ENCODE assay signal across 14 cellular contexts in the genomic region with DNA sequence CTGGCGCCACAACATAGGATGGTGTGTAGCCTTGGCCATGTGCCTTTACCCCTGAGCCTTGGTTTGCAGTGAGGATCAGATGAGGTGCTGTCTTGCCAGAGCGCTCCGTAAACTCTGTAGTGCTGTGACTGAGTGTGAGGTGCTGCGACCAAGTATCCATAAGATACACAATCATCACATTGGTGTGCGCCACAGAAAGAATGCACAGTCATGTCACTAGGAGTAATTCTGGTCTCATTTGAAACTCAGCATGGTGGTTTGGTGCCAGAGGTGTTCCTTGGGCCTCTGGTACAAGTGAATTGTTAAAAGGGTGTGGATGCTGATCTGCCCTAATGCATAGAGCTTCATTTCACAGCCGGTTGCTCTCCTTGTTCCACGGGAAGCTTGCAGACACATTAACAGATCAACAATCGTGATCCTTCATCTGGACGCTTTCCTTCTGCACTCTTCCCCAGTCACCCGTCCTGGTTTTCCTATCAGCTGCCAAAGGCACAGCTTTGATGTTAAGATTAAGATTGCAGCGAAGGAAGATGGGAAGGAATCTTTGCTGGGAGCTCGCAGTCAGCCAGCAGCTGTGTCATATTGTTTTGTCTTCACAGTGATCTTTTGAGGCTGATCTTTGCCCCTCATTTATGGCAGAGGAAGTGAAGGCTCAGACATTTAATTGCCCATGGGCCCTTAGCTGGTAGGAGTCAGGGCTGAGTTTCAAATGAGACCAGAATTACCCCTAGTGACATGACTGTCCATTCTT.
A peak's percentile ranks its signal among the peaks of the same experiment; 100 is the strongest.
DNase-seq lines count a peak whose midpoint lies in the region; ATAC-seq and TF ChIP-seq lines count a peak whose summit lies in the region.
"Had no signal": no experiment of that assay in that cellular context is flagged by ENCODE, and none has a peak within 500 bp of the region (broad histone marks: within the 10 kb centered on the region; RNA-seq: fewer than 3 reads in every experiment).

No MANE protein-coding gene starts in this region.

- H3K27ac ChIP-seq in AG04450 (ENCODE audit: low read depth, low read length) (peak overlapping the region; percentile 94), Panc1 (ENCODE audit: low read length) (peak overlapping the region; percentile 31), fibroblast of lung (ENCODE audit: insufficient read depth, low read length) (peak overlapping the region; percentile 35), parathyroid adenoma (peak overlapping the region; percentile 30), testis (no peak overlapping the region)
- H3K27ac ChIP-seq: right atrium auricular region, thoracic aorta had no signal

- in situ Hi-C loops in Panc1 (cut with HindIII; ENCODE audit: low pct_unique_long_range_greater_than_20kb, low sequenced_read_pairs): no loop called here

- H3K4me2 ChIP-seq in fibroblast of lung (ENCODE audit: extremely low read depth, insufficient read depth, low read length) (no peak overlapping the region), parathyroid adenoma (ENCODE audit: low read length) (no peak overlapping the region)

- H3K27me3 ChIP-seq in AG04450 (ENCODE audit: control insufficient read depth, insufficient read depth, low read length) (no peaks in the 10 kb centered on the region), Panc1 (ENCODE audit: control insufficient read depth, insufficient read depth, low read length) (no peaks in the 10 kb centered on the region), fibroblast of lung (ENCODE audit: control insufficient read depth, insufficient read depth, low read length) (no peaks in the 10 kb centered on the region), parathyroid adenoma (ENCODE audit: control insufficient read depth, insufficient read depth, low read length) (no peaks in the 10 kb centered on the region), testis (no peaks in the 10 kb centered on the region)
- H3K27me3 ChIP-seq: right atrium auricular region had no signal

- CTCF ChIA-PET in AG04450 (lab: Charles Lee): interaction anchor here (1.2 kb wide), 2 partner anchors 80 to 181 kb away, joined by 3 to 4 read pairs; no protein-coding TSS in a partner anchor
- CTCF ChIA-PET in Panc1 (lab: Charles Lee): interaction anchor here (0.6 kb wide), 1 partner anchor 725 kb away, joined by 11 read pairs; no protein-coding TSS in a partner anchor

- H3K9ac ChIP-seq in fibroblast of lung (ENCODE audit: insufficient read depth, low read length) (no peak overlapping the region), parathyroid adenoma (no peak overlapping the region)

- H3K4me3 ChIP-seq in AG04450 (ENCODE audit: low read depth, low read length): no peak overlapping the region
- no peak overlapping the region for H3K4me3 ChIP-seq in Panc1 (ENCODE audit: low read depth in 2 of 2, low read length in 2 of 2)
- H3K4me3 ChIP-seq in fibroblast of lung (replicated peaks in 1 of 4; ENCODE audit: control extremely low read depth in 1 of 4, insufficient read depth in 1 of 4, low read depth in 3 of 4, low read length in 4 of 4): no peak overlapping the region
- no peak overlapping the region for H3K4me3 ChIP-seq in parathyroid adenoma (ENCODE audit: low read depth, low read length)
- H3K4me3 ChIP-seq in testis: no peak overlapping the region
- H3K4me3 ChIP-seq: right atrium auricular region, thoracic aorta had no signal

- H3K4me1 ChIP-seq in Panc1 (ENCODE audit: control insufficient read depth, insufficient read depth, low read length): peaks cover 16% of the 10 kb centered on the region
- H3K4me1 ChIP-seq in fibroblast of lung (ENCODE audit: control insufficient read depth, extremely low read depth, insufficient read depth, low read length): peaks cover 25% of the 10 kb centered on the region
- peaks cover 14% of the 10 kb centered on the region for H3K4me1 ChIP-seq in parathyroid adenoma
- peaks cover under 1% of the 10 kb centered on the region for H3K4me1 ChIP-seq in testis

- H3K36me3 ChIP-seq in Panc1 (ENCODE audit: control insufficient read depth, insufficient read depth, low read length) (no peaks in the 10 kb centered on the region), fibroblast of lung (ENCODE audit: control insufficient read depth, insufficient read depth, low read length) (no peaks in the 10 kb centered on the region), parathyroid adenoma (ENCODE audit: control insufficient read depth, insufficient read depth, low read length) (no peaks in the 10 kb centered on the region), testis (ENCODE audit: low read depth, missing control alignments) (no peaks in the 10 kb centered on the region)
- H3K36me3 ChIP-seq: right atrium auricular region, thoracic aorta had no signal

- ATAC-seq in Panc1: no peak
- no peak for ATAC-seq in HG02763 (IDR thresholded peaks at IDR 0.05; ENCODE audit: unreplicated experiment)

- H2AFZ ChIP-seq in fibroblast of lung (ENCODE audit: low read length): no peak overlapping the region
- H2AFZ ChIP-seq in parathyroid adenoma: no peak overlapping the region

- no peaks in the 10 kb centered on the region for H4K20me1 ChIP-seq in fibroblast of lung (ENCODE audit: control insufficient read depth, extremely low read depth, insufficient read depth, low read length)

- intact Hi-C loops in Panc1 (cut with micrococcal nuclease; ENCODE audit: unreplicated experiment): no loop called here
- intact Hi-C loops in testis (cut with DNase I; ENCODE audit: low total_unique reads): loop anchor here (10.0 kb wide), 1 partner anchor 59 kb away; no protein-coding TSS in a partner anchor

- no peak for TF ChIP-seq POLR2A in testis (IDR thresholded peaks at IDR 0.05)

- POLR2A ChIA-PET in AG04450 (lab: Yijun Ruan, JAX): interaction anchor here (0.7 to 1.9 kb wide), 4 partner anchors 25 to 171 kb away, joined by 3 to 8 read pairs (median 5); no protein-coding TSS in a partner anchor
- POLR2A ChIA-PET in Panc1 (lab: Charles Lee): interaction anchor here (0.7 kb wide), 1 partner anchor 17 kb away, joined by 4 read pairs; no protein-coding TSS in a partner anchor

- H3K79me2 ChIP-seq in fibroblast of lung (ENCODE audit: control insufficient read depth, insufficient read depth, low read length) (no peaks in the 10 kb centered on the region), parathyroid adenoma (peaks cover 15% of the 10 kb centered on the region)

- DNase-seq in AG04450 (ENCODE audit: low read depth, low spot score) (no peak), Panc1 (ENCODE audit: low read depth, low spot score) (no peak), fibroblast of lung (ENCODE audit: low read depth in 2 of 2) (peak; percentile 27 to 70), NCI-H2081 treated with DMSO at 0.1 percent for 48 hours (lab: John Stamatoyannopoulos, UW) (no peak), testis (no peak), NCI-H2227 treated with DMSO at 0.1 percent for 48 hours (lab: John Stamatoyannopoulos, UW) (no peak)
- DNase-seq: activated CD4-positive, alpha-beta T cell treated with anti-CD3 and anti-CD28 coated beads, Interleukin-2, amount 50 U/mL, for 1 hour; activated gamma-delta T cell; central memory CD4-positive, alpha-beta T cell; NCI-H2081 had no signal

- H3K9me3 ChIP-seq in AG04450 (ENCODE audit: control insufficient read depth, insufficient read depth, low read length): no peaks in the 10 kb centered on the region
- H3K9me3 ChIP-seq in Panc1 (ENCODE audit: control insufficient read depth, insufficient read depth, low read depth, low read length): no peaks in the 10 kb centered on the region
- H3K9me3 ChIP-seq in fibroblast of lung (ENCODE audit: control insufficient read depth, insufficient read depth, low read depth, low read length): no peaks in the 10 kb centered on the region
- no peaks in the 10 kb centered on the region for H3K9me3 ChIP-seq in parathyroid adenoma (ENCODE audit: control insufficient read depth, low read length)
- H3K9me3 ChIP-seq in testis: no peaks in the 10 kb centered on the region
- H3K9me3 ChIP-seq: right atrium auricular region, thoracic aorta had no signal

- BruUV-seq in Panc1 (replicated peaks; lab: Mats Ljungman, UMichigan): no TSS peak

- WGBS in testis, 2 donors: 89% methylated on average over 12 of the region's 12 CpGs

- TF ChIP-seq CTCF in AG04450 (IDR thresholded peaks at IDR 0.05; ENCODE audit: low read depth, low read length): no peak
- TF ChIP-seq CTCF in Panc1 (IDR thresholded peaks at IDR 0.05): no peak
- TF ChIP-seq CTCF in fibroblast of lung (conservative IDR thresholded peaks at IDR 0.05 in 1 of 2, IDR thresholded peaks at IDR 0.05 in 1 of 2; ENCODE audit: low read depth in 1 of 2, low read length in 2 of 2): no peak
- no peak for TF ChIP-seq CTCF in parathyroid adenoma (IDR thresholded peaks at IDR 0.05)
- no peak for TF ChIP-seq CTCF in testis (IDR thresholded peaks at IDR 0.05)

Comparison
In these comparisons a context has a peak if more than half of its experiments do, and no peak if none do; other contexts are left out.
1. DNase-seq: peak in fibroblast of lung (2 of 2); none in AG04450 (single experiment), Panc1 (single experiment), NCI-H2081 treated with DMSO at 0.1 percent for 48 hours (single experiment), testis (single experiment) and NCI-H2227 treated with DMSO at 0.1 percent for 48 hours (single experiment).
2. H3K27ac ChIP-seq: peak in AG04450 (single experiment), Panc1 (single experiment), fibroblast of lung (single experiment) and parathyroid adenoma (single experiment); none in testis (0 of 2).